Comparison of ENCODE assay signal across 19 cellular contexts in genomic region chr19:18713550-18714117, GRCh38. TPM values are rescaled to one million over a fixed set of nuclear protein-coding genes. Genes with fewer than 3 reads are reported as not detected.
A peak's percentile ranks its signal among the peaks of the same experiment; 100 is the strongest.
DNase-seq lines count a peak whose midpoint lies in the region; ATAC-seq and TF ChIP-seq lines count a peak whose summit lies in the region.
"Had no signal": no experiment of that assay in that cellular context is flagged by ENCODE, and none has a peak within 500 bp of the region (broad histone marks: within the 10 kb centered on the region; RNA-seq: fewer than 3 reads in every experiment).

No MANE protein-coding gene starts in this region.

- CTCF ChIA-PET in CD4-positive, alpha-beta memory T cell (lab: Charles Lee; ENCODE audit: partially characterized antibody): no interaction called here

- peak overlapping the region; percentile 47 for H2BK120ac ChIP-seq in neuronal stem cell (ENCODE audit: low read depth, low read length)

- POLR2A ChIA-PET in CD4-positive, alpha-beta memory T cell (lab: Charles Lee; ENCODE audit: partially characterized antibody): no interaction called here

- peak; percentile 25 for ATAC-seq in left ventricle myocardium superior
- ATAC-seq: PC-3 had no signal

- TF ChIP-seq CTCF in adrenal gland (IDR thresholded peaks at IDR 0.05): no peak

- peaks cover 21 to 35% of the 10 kb centered on the region in 2 donors for H3K4me1 ChIP-seq in adrenal gland (replicated peaks in 1 of 2)
- H3K4me1 ChIP-seq in neuronal stem cell (ENCODE audit: control insufficient read depth in 2 of 2, insufficient read depth in 1 of 2, low read depth in 1 of 2, low read length in 2 of 2): peaks cover 0 to 5% of the 10 kb centered on the region in 2 donors
- no peaks in the 10 kb centered on the region for H3K4me1 ChIP-seq in CD4-positive, alpha-beta memory T cell (ENCODE audit: insufficient read depth, low read length)
- H3K4me1 ChIP-seq: HAP-1 had no signal

- H3K36me3 Mint-ChIP-seq in CD4-positive, alpha-beta memory T cell: peaks cover 7% of the 10 kb centered on the region in 2 donors

- no peak overlapping the region for H2BK15ac ChIP-seq in neuronal stem cell (ENCODE audit: low read length)

- peaks cover 28% of the 10 kb centered on the region for H3K79me1 ChIP-seq in neuronal stem cell (ENCODE audit: low read depth, low read length)

- H3K14ac ChIP-seq in neuronal stem cell (ENCODE audit: low read length): peak overlapping the region; percentile 56

- peak overlapping the region; percentile 37 for H3K4ac ChIP-seq in neuronal stem cell (ENCODE audit: low read length)

- H3K9me3 Mint-ChIP-seq in CD4-positive, alpha-beta memory T cell: no peaks in the 10 kb centered on the region
- H3K9me3 Mint-ChIP-seq: CD4-positive, alpha-beta T cell had no signal

- peak overlapping the region; percentile 37 for H2AK5ac ChIP-seq in neuronal stem cell (ENCODE audit: low read depth, low read length)

- H3K4me1 Mint-ChIP-seq in CD4-positive, alpha-beta memory T cell: peaks cover 5 to 17% (median 9%) of the 10 kb centered on the region in 4 donors

- H3K36me3 ChIP-seq in H7 (replicated peaks; ENCODE audit: control insufficient read depth, insufficient read depth, low read length) (no peaks in the 10 kb centered on the region), adrenal gland (replicated peaks in 1 of 2) (no peaks in the 10 kb centered on the region), neuronal stem cell (replicated peaks in 1 of 2; ENCODE audit: control insufficient read depth in 2 of 2, insufficient read depth in 2 of 2, low read length in 2 of 2) (peaks cover 3 to 6% of the 10 kb centered on the region in 2 donors)
- H3K36me3 ChIP-seq in CD4-positive, alpha-beta memory T cell (ENCODE audit: insufficient read depth, low read length): no peaks in the 10 kb centered on the region
- H3K36me3 ChIP-seq: HAP-1 had no signal

- H3K27ac ChIP-seq in adrenal gland (peak overlapping the region in 2 of 5 donors; percentile 59 to 74), neuronal stem cell (replicated peaks; ENCODE audit: low read length) (no peak overlapping the region)
- H3K27ac ChIP-seq in CD4-positive, alpha-beta memory T cell (ENCODE audit: low read depth, low read length): no peak overlapping the region
- H3K27ac ChIP-seq: RWPE1 had no signal

- peak overlapping the region; percentile 41 for H2BK12ac ChIP-seq in neuronal stem cell (ENCODE audit: low read length)

- H3K4me2 ChIP-seq in neuronal stem cell (ENCODE audit: insufficient read depth, low read length, poor library complexity, severe bottlenecking): no peak overlapping the region

- peak overlapping the region; percentile 71 for H3K18ac ChIP-seq in neuronal stem cell (ENCODE audit: low read length)

- H3K9ac ChIP-seq in neuronal stem cell (ENCODE audit: low read depth, low read length, poor library complexity): peak overlapping the region; percentile 44

- no peaks in the 10 kb centered on the region for H3K9me3 ChIP-seq in adrenal gland (replicated peaks in 1 of 3)
- peaks cover 0 to 5% of the 10 kb centered on the region in 2 donors for H3K9me3 ChIP-seq in neuronal stem cell (replicated peaks in 1 of 2; ENCODE audit: control insufficient read depth in 2 of 2, insufficient read depth in 1 of 2, low read depth in 1 of 2, low read length in 2 of 2)
- no peaks in the 10 kb centered on the region for H3K9me3 ChIP-seq in CD4-positive, alpha-beta memory T cell (ENCODE audit: control insufficient read depth in 1 of 2, low read length in 2 of 2)
- H3K9me3 ChIP-seq: HAP-1 had no signal

- H3K27me3 ChIP-seq in H7 (ENCODE audit: control insufficient read depth, insufficient read depth, low read length): no peaks in the 10 kb centered on the region
- no peaks in the 10 kb centered on the region for H3K27me3 ChIP-seq in adrenal gland
- H3K27me3 ChIP-seq in neuronal stem cell (ENCODE audit: control insufficient read depth in 3 of 3, insufficient read depth in 3 of 3, low read depth in 1 of 3, low read length in 3 of 3): no peaks in the 10 kb centered on the region
- no peaks in the 10 kb centered on the region for H3K27me3 ChIP-seq in CD4-positive, alpha-beta memory T cell (ENCODE audit: insufficient read depth, low read length)

- no peaks in the 10 kb centered on the region for H3K27me3 Mint-ChIP-seq in CD4-positive, alpha-beta memory T cell
- H3K27me3 Mint-ChIP-seq: CD4-positive, alpha-beta T cell had no signal

- peak overlapping the region; percentile 53 for H2BK5ac ChIP-seq in neuronal stem cell (ENCODE audit: low read length)

- peak overlapping the region in 1 of 7 donors; percentile 42 for H3K27ac Mint-ChIP-seq in CD4-positive, alpha-beta memory T cell
- H3K27ac Mint-ChIP-seq: CD4-positive, alpha-beta T cell had no signal

- no peak overlapping the region for H3K4me3 Mint-ChIP-seq in CD4-positive, alpha-beta memory T cell
- H3K4me3 Mint-ChIP-seq: CD4-positive, alpha-beta T cell had no signal

- no peak for TF ChIP-seq POLR2A in adrenal gland (IDR thresholded peaks at IDR 0.05)

- DNase-seq in H7: peak; percentile 37
- peak; percentile 49 to 73 (median 61) for DNase-seq in adrenal gland
- DNase-seq in left ventricle myocardium superior: no peak
- no peak for DNase-seq in neuronal stem cell (ENCODE audit: low spot score)
- DNase-seq in NCI-H748 (lab: John Stamatoyannopoulos, UW; ENCODE audit: unreplicated experiment): no peak
- DNase-seq in midbrain (lab: John Stamatoyannopoulos, UW): no peak
- no peak for DNase-seq in CD4-positive, alpha-beta memory T cell
- DNase-seq: ACHN; AML-193; Calu3; CD4-positive, alpha-beta T cell; DMS79; NCI-H1105 treated with DMSO at 0.1 percent for 48 hours; NCI-H187; NCI-H2171; NCI-H774; PC-3 had no signal

- H4K91ac ChIP-seq in neuronal stem cell (ENCODE audit: low read depth, low read length, poor library complexity): no peak overlapping the region

- intact Hi-C loops in adrenal gland (cut with DNase I) (no loop called here), left ventricle myocardium superior (cut with micrococcal nuclease) (no loop called here)
- intact Hi-C loops in CD4-positive, alpha-beta memory T cell (cut with micrococcal nuclease): no loop called here

- no peak overlapping the region for H2AFZ ChIP-seq in neuronal stem cell (ENCODE audit: low read length)

- H3K4me3 ChIP-seq in H7 (ENCODE audit: insufficient read depth, low read depth, low read length): no peak overlapping the region
- H3K4me3 ChIP-seq in adrenal gland: no peak overlapping the region
- H3K4me3 ChIP-seq in neuronal stem cell (ENCODE audit: low read length in 2 of 2): no peak overlapping the region
- H3K4me3 ChIP-seq in CD4-positive, alpha-beta memory T cell (ENCODE audit: low read length in 2 of 2): no peak overlapping the region
- H3K4me3 ChIP-seq: HAP-1 had no signal

- H3K23ac ChIP-seq in neuronal stem cell (ENCODE audit: low read depth, low read length, poor library complexity): peak overlapping the region; percentile 85

- peak overlapping the region; percentile 17 for H4K8ac ChIP-seq in neuronal stem cell (ENCODE audit: low read depth, low read length)

- 46 to 59% (median 56%) methylated on average over 6 to 18 of the region's 18 CpGs for WGBS in adrenal gland, 4 donors
- WGBS in neuronal stem cell (ENCODE audit: extremely low coverage in 2 of 2, insufficient read length in 2 of 2, insufficient replicate concordance in 1 of 2), 2 donors: no CpG with 5 or more reads among the region's 18 CpGs

RNA-seq across cellular contexts. Expression of gene CRTC1, which starts 30.2 kb away (rescaled TPM):
- total RNA-seq in H7 (2014; rRNA removed; shearing (Covaris generic)): 3.7 and 6.1 TPM in 2 replicates
- total RNA-seq in adrenal gland (10 to 100 TPM in 6 of 8 donors, 1 to 10 TPM in 2; 6.0 to 22.5 (median 10.3) TPM), left ventricle myocardium superior (10.3 TPM)
- 10 to 100 TPM in 2 of 3 donors, 1 to 10 TPM in 1; 4.6 to 38.1 (median 18.1) TPM for polyA plus RNA-seq in adrenal gland
- 17.4 TPM for polyA plus RNA-seq in neuronal stem cell (2013, experiment 1 of 2)
- polyA plus RNA-seq in neuronal stem cell (2013, experiment 2 of 2): 17.8 TPM
- 10 to 100 TPM; 19.6 to 20.8 TPM for total RNA-seq in CD4-positive, alpha-beta memory T cell
- polyA plus RNA-seq in CD4-positive, alpha-beta memory T cell: 1 to 10 TPM in 1 of 2 donors, not detected in 1; 1.7 TPM

Comparison
In these comparisons a context has a peak if more than half of its experiments do, and no peak if none do; other contexts are left out.
1. DNase-seq: peak in H7 (single experiment) and adrenal gland (7 of 7); none in left ventricle myocardium superior (single experiment), neuronal stem cell (single experiment), NCI-H748 (single experiment), midbrain (single experiment) and CD4-positive, alpha-beta memory T cell (0 of 5).